ENCODE assay signal across 11 cellular contexts in the genomic region with DNA sequence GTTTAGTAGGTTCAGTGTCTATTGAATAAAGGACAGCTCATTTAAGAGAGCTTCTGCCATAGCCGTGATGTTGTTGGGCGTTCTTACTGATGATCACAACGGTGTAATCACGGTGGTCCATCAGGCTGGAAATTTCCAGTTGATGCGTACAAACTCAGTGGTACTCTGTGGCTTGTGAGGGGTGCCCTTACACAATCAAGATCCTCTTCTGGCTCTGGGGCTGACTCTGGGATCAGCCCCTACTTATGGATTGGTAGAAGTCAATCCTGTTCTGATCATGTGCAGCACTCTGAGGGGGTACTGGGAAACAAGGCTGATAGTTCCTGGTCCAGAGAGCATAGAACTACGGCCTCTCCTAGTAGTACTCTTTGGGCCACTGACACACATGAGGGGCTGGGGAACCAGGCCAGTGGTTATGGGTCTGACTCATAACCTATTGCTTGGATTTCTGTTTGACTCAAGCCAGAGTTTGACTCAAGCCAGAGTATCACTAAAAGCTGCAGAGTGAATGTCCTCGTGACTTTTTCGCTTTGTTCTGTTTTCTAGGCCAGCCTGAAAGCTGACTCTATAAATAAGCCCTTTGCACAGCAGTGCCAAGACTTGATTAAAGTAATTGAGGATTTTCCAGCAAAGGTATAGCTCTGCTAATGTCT. TPM values are rescaled to one million over a fixed set of nuclear protein-coding genes. Genes with fewer than 3 reads are reported as not detected.
DNase-seq lines count a peak whose midpoint lies in the region; ATAC-seq lines count a peak whose summit lies in the region.
"Not testable (repeated sequence)": the region's sequence is repeated elsewhere in the genome, so short reads cannot be mapped to it uniquely, and the experiment has no call there.
"Had no signal": no experiment of that assay in that cellular context is flagged by ENCODE, and none has a peak within 500 bp of the region (broad histone marks: within the 10 kb centered on the region; RNA-seq: fewer than 3 reads in every experiment).

No MANE protein-coding gene starts in this region.

- intact Hi-C loops in Right ventricle myocardium superior (cut with DNase I) = loop anchor here (10.0 kb wide), 1 partner anchor 84 kb away; no protein-coding TSS in a partner anchor

- peaks cover 19% of the 10 kb centered on the region in 2 donors for H3K36me3 Mint-ChIP-seq in activated naive CD4-positive, alpha-beta T cell treated with anti-CD3 and anti-CD28 coated beads, Interleukin-2, amount 50 U/mL, for 72 hours
- H3K36me3 Mint-ChIP-seq in stimulated activated effector memory CD8-positive, alpha-beta T cell treated with anti-CD3 and anti-CD28 coated beads, Interleukin-12 subunit alpha, Interleukin-12 subunit beta, amount 100 ng/mL, for 72 hours = peaks cover 84% of the 10 kb centered on the region

- peaks cover 25% of the 10 kb centered on the region for H3K4me1 Mint-ChIP-seq in stimulated activated effector memory CD8-positive, alpha-beta T cell treated with anti-CD3 and anti-CD28 coated beads, Interleukin-12 subunit alpha, Interleukin-12 subunit beta, amount 100 ng/mL, for 72 hours

- peak overlapping the region; percentile 78 to 80 for H3K27ac Mint-ChIP-seq in activated naive CD4-positive, alpha-beta T cell treated with anti-CD3 and anti-CD28 coated beads, Interleukin-2, amount 50 U/mL, for 72 hours
- peak overlapping the region; percentile 84 for H3K27ac Mint-ChIP-seq in stimulated activated effector memory CD8-positive, alpha-beta T cell treated with anti-CD3 and anti-CD28 coated beads, Interleukin-12 subunit alpha, Interleukin-12 subunit beta, amount 100 ng/mL, for 72 hours

- not testable (repeated sequence) for H3K9me3 Mint-ChIP-seq in activated naive CD4-positive, alpha-beta T cell treated with anti-CD3 and anti-CD28 coated beads, Interleukin-2, amount 50 U/mL, for 72 hours; stimulated activated effector memory CD8-positive, alpha-beta T cell treated with anti-CD3 and anti-CD28 coated beads, Interleukin-12 subunit alpha, Interleukin-12 subunit beta, amount 100 ng/mL, for 72 hours

- peak; percentile 45 for DNase-seq in RKO (ENCODE audit: low spot score)
- DNase-seq in activated naive CD4-positive, alpha-beta T cell treated with anti-CD3 and anti-CD28 coated beads, Interleukin-2, amount 50 U/mL, for 72 hours (ENCODE audit: low spot score in 2 of 2) = peak in 1 of 2 donors; percentile 20
- DNase-seq in Right ventricle myocardium superior = not testable (repeated sequence)
- DNase-seq in stimulated activated effector memory CD8-positive, alpha-beta T cell treated with anti-CD3 and anti-CD28 coated beads, Interleukin-12 subunit alpha, Interleukin-12 subunit beta, amount 100 ng/mL, for 72 hours (ENCODE audit: low spot score in 2 of 2) = peak in 1 of 2 donors; percentile 73

- peak overlapping the region; percentile 33 for H3K4me3 Mint-ChIP-seq in stimulated activated effector memory CD8-positive, alpha-beta T cell treated with anti-CD3 and anti-CD28 coated beads, Interleukin-12 subunit alpha, Interleukin-12 subunit beta, amount 100 ng/mL, for 72 hours

- peak; percentile 97 for ATAC-seq in GM18502 (IDR thresholded peaks at IDR 0.05; ENCODE audit: poor library complexity, unreplicated experiment)
- peak; percentile 85 for ATAC-seq in GM19468 (IDR thresholded peaks at IDR 0.05; ENCODE audit: extremely low read depth, unreplicated experiment)
- ATAC-seq in HG02759 (IDR thresholded peaks at IDR 0.05; ENCODE audit: unreplicated experiment) = peak; percentile 95
- ATAC-seq in HG03280 (IDR thresholded peaks at IDR 0.05; ENCODE audit: unreplicated experiment) = peak; percentile 91
- peak; percentile 96 to 97 for ATAC-seq in activated naive CD4-positive, alpha-beta T cell treated with anti-CD3 and anti-CD28 coated beads, Interleukin-2, amount 50 U/mL, for 72 hours
- ATAC-seq in Right ventricle myocardium superior (ENCODE audit: poor library complexity) = peak; percentile 81
- ATAC-seq in stimulated activated effector memory CD8-positive, alpha-beta T cell treated with anti-CD3 and anti-CD28 coated beads, Interleukin-12 subunit alpha, Interleukin-12 subunit beta, amount 100 ng/mL, for 72 hours = peak; percentile 99

RNA-seq across cellular contexts. Expression of a gene that starts 6.2 kb away (rescaled TPM):
- 100 to 1,000 TPM in 1 of 2 donors, 10 to 100 TPM in 1; 71.2 to 162 TPM for total RNA-seq in activated naive CD4-positive, alpha-beta T cell treated with anti-CD3 and anti-CD28 coated beads, Interleukin-2, amount 50 U/mL, for 72 hours
- total RNA-seq in Right ventricle myocardium superior = 337 TPM

RNA-seq across cellular contexts. Expression of a gene that starts 22.5 kb away (rescaled TPM):
- not detected for total RNA-seq in activated naive CD4-positive, alpha-beta T cell treated with anti-CD3 and anti-CD28 coated beads, Interleukin-2, amount 50 U/mL, for 72 hours
- total RNA-seq in Right ventricle myocardium superior = 113 TPM
- total RNA-seq: body of pancreas; naive thymus-derived CD8-positive, alpha-beta T cell; sciatic nerve had no signal

RNA-seq across cellular contexts. Expression of a gene that starts 29.2 kb away (rescaled TPM):
- 1 to 10 TPM; 3.7 to 7.1 TPM for total RNA-seq in activated naive CD4-positive, alpha-beta T cell treated with anti-CD3 and anti-CD28 coated beads, Interleukin-2, amount 50 U/mL, for 72 hours
- total RNA-seq in Right ventricle myocardium superior = 0.35 TPM

Comparison
In these comparisons a context has a peak if more than half of its experiments do, and no peak if none do; other contexts are left out.
1. RNA of a gene that starts 22.5 kb away (total RNA-seq): 113 TPM in Right ventricle myocardium superior (single experiment); not detected in activated naive CD4-positive, alpha-beta T cell treated with anti-CD3 and anti-CD28 coated beads, Interleukin-2, amount 50 U/mL, for 72 hours; every median in the first group is over 100 times any median in the second.
2. Peak in every context shown above with its lines, with median percentiles within 50 percentile points of each other: ATAC-seq.